Comparison of ENCODE assay signal across 1 cellular context in genomic region chr15:51076142-51076897, GRCh38.
TF ChIP-seq lines count a peak whose summit lies in the region.

No MANE protein-coding gene starts in this region.

TF ChIP-seq in HepG2, 621 proteins besides CTCF, POLR2A, EP300 and RAD21 (continued from another document):
- TF ChIP-seq ZNF7 (CRISPR knock-in tag; IDR thresholded peaks at IDR 0.05) (no peak), ZNF343 (CRISPR knock-in tag; IDR thresholded peaks at IDR 0.05) (no peak), ATF7-NPFF (CRISPR knock-in tag; IDR thresholded peaks at IDR 0.05; ENCODE audit: low read depth) (no peak)
